ENCODE assay signal across 12 cellular contexts in the genomic region with DNA sequence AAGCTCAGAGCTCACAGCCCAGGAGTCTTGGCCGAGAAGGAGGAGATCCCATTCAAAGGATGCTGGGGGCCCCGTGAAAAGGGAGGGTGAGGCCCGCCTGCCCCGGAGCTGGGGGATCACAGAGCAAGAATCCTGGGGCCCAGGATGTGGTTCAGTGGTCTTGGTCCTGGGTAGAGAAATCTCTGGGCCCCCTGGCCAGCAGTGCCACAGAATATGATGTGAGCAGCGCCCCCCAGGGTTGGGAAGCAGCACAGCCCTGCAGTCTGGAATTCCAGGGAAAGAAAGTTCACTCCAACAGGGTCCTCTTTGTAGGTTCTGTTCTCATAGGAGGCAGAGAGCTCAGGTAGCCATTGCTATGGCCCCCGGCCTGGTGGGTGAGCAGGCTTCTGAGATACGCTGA.
A peak's percentile ranks its signal among the peaks of the same experiment; 100 is the strongest.
DNase-seq lines count a peak whose midpoint lies in the region; FAIRE-seq and TF ChIP-seq lines count a peak whose summit lies in the region.
"Had no signal": no experiment of that assay in that cellular context is flagged by ENCODE, and none has a peak within 500 bp of the region (broad histone marks: within the 10 kb centered on the region; RNA-seq: fewer than 3 reads in every experiment).

No MANE protein-coding gene starts in this region.

- H3K27ac ChIP-seq in OCI-LY7 (ENCODE audit: low read depth, low read length, poor library complexity, severe bottlenecking): no peak overlapping the region
- H3K27ac ChIP-seq in colonic mucosa: no peak overlapping the region
- H3K27ac ChIP-seq: BLaER1 had no signal

- no peaks in the 10 kb centered on the region for H3K4me1 ChIP-seq in OCI-LY7 (ENCODE audit: insufficient read depth, low read length, poor library complexity, severe bottlenecking)
- no peaks in the 10 kb centered on the region for H3K4me1 ChIP-seq in colonic mucosa
- H3K4me1 ChIP-seq: BLaER1 had no signal

- no TSS peak for BruUV-seq in OCI-LY7 (replicated peaks; lab: Mats Ljungman, UMichigan)

- H3K27me3 Mint-ChIP-seq in T-helper 1 cell treated with Interleukin-12 subunit alpha and Interleukin-12 subunit beta and Interleukin-4 antibody, amounts not matched to agents 30 μg/mL and 1 μg/mL, for 36 hours (ENCODE audit: low read depth): no peaks in the 10 kb centered on the region

- H3K9me3 ChIP-seq in OCI-LY7 (ENCODE audit: low read length): no peaks in the 10 kb centered on the region
- H3K9me3 ChIP-seq in colonic mucosa: no peaks in the 10 kb centered on the region
- H3K9me3 ChIP-seq: BLaER1 had no signal

- FAIRE-seq in frontal cortex (lab: Jason Lieb, UNC): no peak
- FAIRE-seq: small intestine had no signal

- H4K20me1 ChIP-seq in OCI-LY7 (ENCODE audit: insufficient read depth, low read length): no peaks in the 10 kb centered on the region
- H4K20me1 ChIP-seq: BLaER1 had no signal

- peak; percentile 64 for TF ChIP-seq CTCF in OCI-LY7 (conservative IDR thresholded peaks at IDR 0.05; ENCODE audit: low read length)
- TF ChIP-seq CTCF in epithelial cell of esophagus (IDR thresholded peaks at IDR 0.05; ENCODE audit: insufficient read depth, low read depth, low read length, missing control alignments): peak; percentile 18
- TF ChIP-seq CTCF in retinal pigment epithelial cell (conservative IDR thresholded peaks at IDR 0.05; ENCODE audit: low read depth, low read length): peak; percentile 67
- no peak for TF ChIP-seq CTCF in colonic mucosa (IDR thresholded peaks at IDR 0.05)
- TF ChIP-seq CTCF in GM10248 (IDR thresholded peaks at IDR 0.05; ENCODE audit: control extremely low read depth, extremely low read depth, low read depth, missing control alignments): no peak

- no peak overlapping the region for H3K4me3 Mint-ChIP-seq in T-helper 1 cell treated with Interleukin-12 subunit alpha and Interleukin-12 subunit beta and Interleukin-4 antibody, amounts not matched to agents 30 μg/mL and 1 μg/mL, for 36 hours

- no peaks in the 10 kb centered on the region for H3K27me3 ChIP-seq in colonic mucosa
- H3K27me3 ChIP-seq: BLaER1 had no signal

- no peak overlapping the region for H2AFZ ChIP-seq in OCI-LY7 (ENCODE audit: low read length)

- CTCF ChIA-PET in OCI-LY7 (lab: Charles Lee; ENCODE audit: unreplicated experiment) (no interaction called here), GM10248 (lab: Yijun Ruan, JAX) (interaction anchor here (0.9 to 1.3 kb wide), 2 partner anchors 11 to 56 kb away, joined by 3 to 5 read pairs; no protein-coding TSS in a partner anchor)

- H3K79me2 ChIP-seq in OCI-LY7 (ENCODE audit: insufficient read depth, low read depth, low read length): no peaks in the 10 kb centered on the region

- intact Hi-C loops in OCI-LY7 (cut with micrococcal nuclease; ENCODE audit: unreplicated experiment): no loop called here
- intact Hi-C loops in colonic mucosa (cut with DNase I): no loop called here

- H3K36me3 Mint-ChIP-seq in T-helper 1 cell treated with Interleukin-12 subunit alpha and Interleukin-12 subunit beta and Interleukin-4 antibody, amounts not matched to agents 30 μg/mL and 1 μg/mL, for 36 hours (ENCODE audit: low read depth): peaks cover 46% of the 10 kb centered on the region

- DNase-seq in T-helper 1 cell (no peak), OCI-LY7 (ENCODE audit: low spot score) (no peak), epithelial cell of esophagus (ENCODE audit: low read depth) (no peak), retinal pigment epithelial cell (ENCODE audit: low read depth) (no peak), colonic mucosa (no peak), frontal cortex (ENCODE audit: low spot score in 2 of 2) (no peak), GM10248 (ENCODE audit: extremely low spot score) (no peak)
- DNase-seq: foreskin fibroblast, NCI-H2227 treated with DMSO at 0.1 percent for 48 hours, small intestine had no signal

- no peaks in the 10 kb centered on the region for H3K4me1 Mint-ChIP-seq in T-helper 1 cell treated with Interleukin-12 subunit alpha and Interleukin-12 subunit beta and Interleukin-4 antibody, amounts not matched to agents 30 μg/mL and 1 μg/mL, for 36 hours (ENCODE audit: low read depth)

- peaks cover 10% of the 10 kb centered on the region for H3K9me3 Mint-ChIP-seq in T-helper 1 cell treated with Interleukin-12 subunit alpha and Interleukin-12 subunit beta and Interleukin-4 antibody, amounts not matched to agents 30 μg/mL and 1 μg/mL, for 36 hours

- H3K36me3 ChIP-seq in OCI-LY7 (ENCODE audit: insufficient read depth, low read length): peaks cover 25% of the 10 kb centered on the region; the same call in 1 of the 2 replicates
- H3K36me3 ChIP-seq in colonic mucosa: no peaks in the 10 kb centered on the region

- peak overlapping the region; percentile 5 for H3K27ac Mint-ChIP-seq in T-helper 1 cell treated with Interleukin-12 subunit alpha and Interleukin-12 subunit beta and Interleukin-4 antibody, amounts not matched to agents 30 μg/mL and 1 μg/mL, for 36 hours

- no peak overlapping the region for H3K9ac ChIP-seq in colonic mucosa (ENCODE audit: low read depth in 2 of 2, low read length in 2 of 2)
- H3K9ac ChIP-seq: BLaER1 had no signal

- H3K4me3 ChIP-seq in OCI-LY7 (ENCODE audit: low read depth, low read length, poor library complexity, severe bottlenecking): no peak overlapping the region
- H3K4me3 ChIP-seq in epithelial cell of esophagus (ENCODE audit: low read length): no peak overlapping the region
- no peak overlapping the region for H3K4me3 ChIP-seq in retinal pigment epithelial cell (ENCODE audit: low read length)
- no peak overlapping the region for H3K4me3 ChIP-seq in colonic mucosa
- H3K4me3 ChIP-seq: BLaER1 had no signal

- no peak overlapping the region for H3K4me2 ChIP-seq in OCI-LY7 (ENCODE audit: low read length)
- H3K4me2 ChIP-seq: BLaER1 had no signal

- no peaks in the 10 kb centered on the region for H3K9me2 ChIP-seq in OCI-LY7 (ENCODE audit: insufficient read depth, low read length)

- POLR2A ChIA-PET in OCI-LY7 (lab: Charles Lee) (no interaction called here), GM10248 (lab: Yijun Ruan, JAX) (no interaction called here)

Comparison
In these comparisons a context has a peak if more than half of its experiments do, and no peak if none do; other contexts are left out.
1. CTCF ChIP-seq: peak in OCI-LY7 (single experiment), epithelial cell of esophagus (single experiment) and retinal pigment epithelial cell (single experiment); none in colonic mucosa (single experiment) and GM10248 (single experiment).